In the genomic region with DNA sequence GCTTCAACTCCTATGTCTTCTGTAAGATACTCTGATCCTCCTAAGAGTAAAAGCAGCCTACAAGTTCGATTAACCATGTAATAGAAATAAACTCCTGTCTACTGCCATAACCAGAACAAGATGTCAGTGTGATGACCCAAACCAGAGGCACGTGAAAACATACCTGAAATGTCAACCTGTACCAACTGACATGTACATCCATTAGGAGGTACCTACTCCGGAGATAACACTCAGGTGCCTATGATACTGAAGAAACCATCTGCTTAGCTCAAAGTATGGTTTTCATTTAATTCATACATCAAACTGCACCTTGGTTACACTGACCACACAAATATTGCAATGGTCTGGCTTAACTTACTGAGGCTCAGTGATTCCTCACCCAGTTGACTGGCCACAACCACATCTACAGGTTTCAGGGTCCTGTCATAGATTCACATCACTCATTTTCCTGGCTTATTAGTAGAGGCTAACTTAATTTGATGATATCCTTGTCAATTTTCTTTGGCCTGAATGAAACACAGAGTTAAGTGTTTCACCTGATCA, we compare ENCODE assay signal across 11 cellular contexts. TPM values are rescaled to one million over a fixed set of nuclear protein-coding genes. Genes with fewer than 3 reads are reported as not detected.
DNase-seq lines count a peak whose midpoint lies in the region; ATAC-seq and TF ChIP-seq lines count a peak whose summit lies in the region.
"Had no signal": no experiment of that assay in that cellular context is flagged by ENCODE, and none has a peak within 500 bp of the region (broad histone marks: within the 10 kb centered on the region; RNA-seq: fewer than 3 reads in every experiment).

No MANE protein-coding gene starts in this region.

- H3K27me3 Mint-ChIP-seq in CD4-positive, CD25-positive, alpha-beta regulatory T cell, result peaks cover 9% of the 10 kb centered on the region

- peaks cover 48% of the 10 kb centered on the region for H3K36me3 Mint-ChIP-seq in CD4-positive, CD25-positive, alpha-beta regulatory T cell

- H3K27ac Mint-ChIP-seq in CD4-positive, CD25-positive, alpha-beta regulatory T cell, result peak overlapping the region; percentile 83 to 99 (median 93)

- H2AFZ ChIP-seq in Karpas-422 (ENCODE audit: low read length), result no peak overlapping the region

- DNase-seq in CD4-positive, CD25-positive, alpha-beta regulatory T cell, result no peak
- DNase-seq in Karpas-422 (peak; percentile 67), coronary artery (ENCODE audit: low spot score) (no peak), NCI-H526 (lab: John Stamatoyannopoulos, UW) (no peak)
- DNase-seq in central memory CD4-positive, alpha-beta T cell, result no peak
- DNase-seq in effector CD8-positive, alpha-beta T cell (lab: John Stamatoyannopoulos, UW), result no peak
- DNase-seq: Calu3, KG1, SHP77 treated with DMSO at 0.1 percent for 48 hours had no signal

- peaks cover 29 to 65% (median 40%) of the 10 kb centered on the region in 4 donors for H3K4me1 Mint-ChIP-seq in CD4-positive, CD25-positive, alpha-beta regulatory T cell

- H3K36me3 ChIP-seq in CD4-positive, CD25-positive, alpha-beta regulatory T cell (ENCODE audit: control insufficient read depth, insufficient read depth, low read length), result peaks cover 24% of the 10 kb centered on the region
- H3K36me3 ChIP-seq in Karpas-422 (ENCODE audit: insufficient read depth, low read length) (peaks cover 74% of the 10 kb centered on the region), rectal smooth muscle tissue (ENCODE audit: control insufficient read depth, insufficient read depth, low read length) (peaks cover 12% of the 10 kb centered on the region)

- no peaks in the 10 kb centered on the region for H3K27me3 ChIP-seq in CD4-positive, CD25-positive, alpha-beta regulatory T cell (ENCODE audit: control insufficient read depth, insufficient read depth, low read length)
- no peaks in the 10 kb centered on the region for H3K27me3 ChIP-seq in Karpas-422 (ENCODE audit: low read length)
- H3K27me3 ChIP-seq in rectal smooth muscle tissue (ENCODE audit: control insufficient read depth, insufficient read depth, low read length), result no peaks in the 10 kb centered on the region

- peaks cover 0 to 4% (median 0%) of the 10 kb centered on the region in 7 donors for H3K9me3 Mint-ChIP-seq in CD4-positive, CD25-positive, alpha-beta regulatory T cell

- H4K20me1 ChIP-seq in Karpas-422 (ENCODE audit: insufficient read depth, low read depth, low read length), result peaks cover 45% of the 10 kb centered on the region

- no peak for ATAC-seq in CD4-positive, CD25-positive, alpha-beta regulatory T cell (ENCODE audit: low read depth in 2 of 2)
- no peak for ATAC-seq in SK-N-SH treated with all-trans-retinoic acid at 6 μM for 48 hours

- peak overlapping the region; percentile 91 to 100 (median 98) for H3K4me3 Mint-ChIP-seq in CD4-positive, CD25-positive, alpha-beta regulatory T cell

- peak overlapping the region; percentile 79 for H3K4me2 ChIP-seq in Karpas-422 (ENCODE audit: low read depth, low read length, poor library complexity, severe bottlenecking)

- peak overlapping the region; percentile 92 for H3K4me3 ChIP-seq in CD4-positive, CD25-positive, alpha-beta regulatory T cell (ENCODE audit: low read depth, low read length)
- H3K4me3 ChIP-seq in Karpas-422 (ENCODE audit: low read length), result peak overlapping the region; percentile 82
- peak overlapping the region; percentile 39 for H3K4me3 ChIP-seq in coronary artery
- H3K4me3 ChIP-seq in rectal smooth muscle tissue (ENCODE audit: low read length), result peak overlapping the region; percentile 96

- no peaks in the 10 kb centered on the region for H3K9me3 ChIP-seq in CD4-positive, CD25-positive, alpha-beta regulatory T cell (ENCODE audit: control insufficient read depth in 2 of 2, low read length in 2 of 2)
- H3K9me3 ChIP-seq in Karpas-422 (ENCODE audit: low read length), result no peaks in the 10 kb centered on the region

- peak overlapping the region; percentile 81 for H3K27ac ChIP-seq in CD4-positive, CD25-positive, alpha-beta regulatory T cell (ENCODE audit: insufficient read depth, low read length, poor library complexity, severe bottlenecking)
- H3K27ac ChIP-seq in Karpas-422 (ENCODE audit: low read length), result peak overlapping the region; percentile 96
- H3K27ac ChIP-seq in coronary artery, result no peak overlapping the region
- H3K27ac ChIP-seq in rectal smooth muscle tissue (ENCODE audit: low read depth, low read length), result peak overlapping the region; percentile 53

- H3K4me1 ChIP-seq in CD4-positive, CD25-positive, alpha-beta regulatory T cell (ENCODE audit: control insufficient read depth, insufficient read depth, low read length, poor library complexity, severe bottlenecking), result peaks cover 64% of the 10 kb centered on the region
- peaks cover 58% of the 10 kb centered on the region for H3K4me1 ChIP-seq in Karpas-422 (ENCODE audit: low read length)
- peaks cover 32% of the 10 kb centered on the region for H3K4me1 ChIP-seq in rectal smooth muscle tissue (ENCODE audit: control insufficient read depth, insufficient read depth, low read length)

- peaks cover 93% of the 10 kb centered on the region for H3K79me2 ChIP-seq in Karpas-422 (ENCODE audit: low read length)

- no peak for TF ChIP-seq CTCF in coronary artery (IDR thresholded peaks at IDR 0.05)

- no peaks in the 10 kb centered on the region for H3K9me2 ChIP-seq in Karpas-422 (replicated peaks; ENCODE audit: insufficient read depth, low read length)

- H3K9ac ChIP-seq in Karpas-422 (ENCODE audit: low read length) (peak overlapping the region; percentile 96), rectal smooth muscle tissue (ENCODE audit: low read length) (no peak overlapping the region)

TF ChIP-seq in SK-N-SH treated with all-trans-retinoic acid at 6 μM for 48 hours, 23 proteins besides CTCF, POLR2A, EP300 and RAD21 (continues in another document):
- TF ChIP-seq CSDC2 (CRISPR knock-in tag; IDR thresholded peaks at IDR 0.05), result no peak
- no peak for TF ChIP-seq ISL1 (CRISPR knock-in tag; IDR thresholded peaks at IDR 0.05)
- TF ChIP-seq TOX (CRISPR knock-in tag; IDR thresholded peaks at IDR 0.05; ENCODE audit: borderline replicate concordance), result no peak
- TF ChIP-seq ARNTL (CRISPR knock-in tag; IDR thresholded peaks at IDR 0.05; ENCODE audit: borderline replicate concordance, low read depth), result no peak
- no peak for TF ChIP-seq ZFP3 (CRISPR knock-in tag; IDR thresholded peaks at IDR 0.05)
- TF ChIP-seq PPARA (CRISPR knock-in tag; IDR thresholded peaks at IDR 0.05; ENCODE audit: borderline replicate concordance), result no peak
- TF ChIP-seq, protein P1, sequence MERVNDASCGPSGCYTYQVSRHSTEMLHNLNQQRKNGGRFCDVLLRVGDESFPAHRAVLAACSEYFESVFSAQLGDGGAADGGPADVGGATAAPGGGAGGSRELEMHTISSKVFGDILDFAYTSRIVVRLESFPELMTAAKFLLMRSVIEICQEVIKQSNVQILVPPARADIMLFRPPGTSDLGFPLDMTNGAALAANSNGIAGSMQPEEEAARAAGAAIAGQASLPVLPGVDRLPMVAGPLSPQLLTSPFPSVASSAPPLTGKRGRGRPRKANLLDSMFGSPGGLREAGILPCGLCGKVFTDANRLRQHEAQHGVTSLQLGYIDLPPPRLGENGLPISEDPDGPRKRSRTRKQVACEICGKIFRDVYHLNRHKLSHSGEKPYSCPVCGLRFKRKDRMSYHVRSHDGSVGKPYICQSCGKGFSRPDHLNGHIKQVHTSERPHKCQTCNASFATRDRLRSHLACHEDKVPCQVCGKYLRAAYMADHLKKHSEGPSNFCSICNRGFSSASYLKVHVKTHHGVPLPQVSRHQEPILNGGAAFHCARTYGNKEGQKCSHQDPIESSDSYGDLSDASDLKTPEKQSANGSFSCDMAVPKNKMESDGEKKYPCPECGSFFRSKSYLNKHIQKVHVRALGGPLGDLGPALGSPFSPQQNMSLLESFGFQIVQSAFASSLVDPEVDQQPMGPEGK (CRISPR knock-in tag; IDR thresholded peaks at IDR 0.05; ENCODE audit: borderline replicate concordance), result no peak
- no peak for TF ChIP-seq RARB (CRISPR knock-in tag; IDR thresholded peaks at IDR 0.05)
- TF ChIP-seq OSR1 (CRISPR knock-in tag; IDR thresholded peaks at IDR 0.05), result no peak
- TF ChIP-seq ZNF70 (CRISPR knock-in tag; IDR thresholded peaks at IDR 0.05), result no peak
- no peak for TF ChIP-seq ZNF8 (CRISPR knock-in tag; IDR thresholded peaks at IDR 0.05)
- no peak for TF ChIP-seq TSHZ2 (CRISPR knock-in tag; IDR thresholded peaks at IDR 0.05)
- TF ChIP-seq ZC3H10 (CRISPR knock-in tag; IDR thresholded peaks at IDR 0.05), result no peak
- TF ChIP-seq GLIS3 (CRISPR knock-in tag; IDR thresholded peaks at IDR 0.05), result no peak

RNA-seq across cellular contexts. Expression of gene ITPKB, which starts 4.4 kb away (rescaled TPM):
- total RNA-seq in CD4-positive, CD25-positive, alpha-beta regulatory T cell, result 216 TPM
- polyA plus RNA-seq in CD4-positive, CD25-positive, alpha-beta regulatory T cell, result 10 to 100 TPM; 38.5 to 60.2 (median 44.8) TPM
- total RNA-seq in Karpas-422 (2014; rRNA removed; shearing (Covaris generic); ENCODE audit: low replicate concordance), result 79.0 and 132 TPM in 2 replicates

Comparison
In these comparisons a context has a peak if more than half of its experiments do, and no peak if none do; other contexts are left out.
1. H3K27ac ChIP-seq: peak in CD4-positive, CD25-positive, alpha-beta regulatory T cell (single experiment), Karpas-422 (single experiment) and rectal smooth muscle tissue (single experiment); none in coronary artery (0 of 2).
2. H3K4me3 ChIP-seq: peak in every context shown above with its lines; median percentile 96 in rectal smooth muscle tissue; 92 in CD4-positive, CD25-positive, alpha-beta regulatory T cell; 82 in Karpas-422; 39 in coronary artery.